8 cellular contexts compared by ENCODE assay signal in genomic region chr14:61456720-61457119, GRCh38.
DNase-seq lines count a peak whose midpoint lies in the region; ATAC-seq and TF ChIP-seq lines count a peak whose summit lies in the region.

No MANE protein-coding gene starts in this region.

- peaks cover 3% of the 10 kb centered on the region for H3K9me3 Mint-ChIP-seq in activated CD4-positive, alpha-beta T cell treated with anti-CD3 and anti-CD28 coated beads for 36 hours (ENCODE audit: low read depth)
- no peaks in the 10 kb centered on the region for H3K9me3 Mint-ChIP-seq in chondrocyte (ENCODE audit: low read depth)

- peak; percentile 80 for TF ChIP-seq CTCF in AG04449 (IDR thresholded peaks at IDR 0.05; ENCODE audit: insufficient read depth, low read length, missing control alignments)
- peak; percentile 95 for TF ChIP-seq CTCF in chondrocyte (IDR thresholded peaks at IDR 0.05)
- TF ChIP-seq CTCF in right lobe of liver (IDR thresholded peaks at IDR 0.05) = peak; percentile 69 to 96 (median 91)

- peak; percentile 46 for ATAC-seq in GM18520 (IDR thresholded peaks at IDR 0.05; ENCODE audit: unreplicated experiment)
- peak; percentile 87 for ATAC-seq in HG03159 (IDR thresholded peaks at IDR 0.05; ENCODE audit: unreplicated experiment)
- peak; percentile 36 for ATAC-seq in activated CD4-positive, alpha-beta T cell treated with anti-CD3 and anti-CD28 coated beads for 36 hours
- ATAC-seq in right lobe of liver = peak; percentile 84 to 88 (median 86)

- intact Hi-C loops in activated CD4-positive, alpha-beta T cell treated with anti-CD3 and anti-CD28 coated beads for 36 hours (cut with DNase I, micrococcal nuclease) = loop anchor here (1.0 to 2.0 kb wide), 2 partner anchors 160 to 381 kb away; no protein-coding TSS in a partner anchor
- intact Hi-C loops in right lobe of liver (cut with DNase I) = loop anchor here in 1 of 2 donors (5.0 kb wide), 1 partner anchor 381 kb away; no protein-coding TSS in a partner anchor

- CTCF ChIA-PET in AG04449 (lab: Yijun Ruan, JAX) = interaction anchor here (0.6 to 5.6 kb wide), 20 partner anchors 9 to 669 kb away, joined by 3 to 113 read pairs (median 4); partner anchors contain the start of gene SNAPC1
- CTCF ChIA-PET in activated CD4-positive, alpha-beta T cell treated with anti-CD3 and anti-CD28 coated beads for 36 hours (lab: Charles Lee) = interaction anchor here (0.6 to 1.5 kb wide), 9 partner anchors 68 to 381 kb away, joined by 3 to 11 read pairs (median 4); no protein-coding TSS in a partner anchor

- H3K36me3 ChIP-seq in right lobe of liver = peaks cover 0 to 10% (median 0%) of the 10 kb centered on the region in 4 donors

- no peaks in the 10 kb centered on the region for H3K4me1 ChIP-seq in right lobe of liver

- H3K4me3 ChIP-seq in AG04449 (ENCODE audit: low read depth, low read length) (no peak overlapping the region), right lobe of liver (no peak overlapping the region)

- no peak overlapping the region for H3K27ac ChIP-seq in right lobe of liver

- no peaks in the 10 kb centered on the region for H3K9me3 ChIP-seq in right lobe of liver

- no peaks in the 10 kb centered on the region for H3K27me3 Mint-ChIP-seq in activated CD4-positive, alpha-beta T cell treated with anti-CD3 and anti-CD28 coated beads for 36 hours
- H3K27me3 Mint-ChIP-seq in chondrocyte (ENCODE audit: low read depth) = no peaks in the 10 kb centered on the region

- POLR2A ChIA-PET in AG04449 (lab: Yijun Ruan, JAX) = no interaction called here
- POLR2A ChIA-PET in activated CD4-positive, alpha-beta T cell treated with anti-CD3 and anti-CD28 coated beads for 36 hours (lab: Charles Lee) = no interaction called here

- no peak for DNase-seq in AG04449 (ENCODE audit: low read depth, low spot score)
- peak; percentile 89 for DNase-seq in NCI-H510A treated with DMSO at 0.1 percent for 48 hours (lab: John Stamatoyannopoulos, UW)
- peak; percentile 91 for DNase-seq in activated CD4-positive, alpha-beta T cell treated with anti-CD3 and anti-CD28 coated beads for 36 hours
- no peak for DNase-seq in chondrocyte (ENCODE audit: low spot score)
- DNase-seq in right lobe of liver = peak; percentile 68 to 81 (median 70)
- DNase-seq in stimulated activated CD8-positive, alpha-beta memory T cell treated with anti-CD3 and anti-CD28 coated beads, Interleukin-15, amount 100 ng/mL, for 1 hour (ENCODE audit: low read depth) = peak; percentile 82

- no peak overlapping the region for H3K4me3 Mint-ChIP-seq in activated CD4-positive, alpha-beta T cell treated with anti-CD3 and anti-CD28 coated beads for 36 hours
- no peak overlapping the region for H3K4me3 Mint-ChIP-seq in chondrocyte (ENCODE audit: unreplicated experiment)

- TF ChIP-seq POLR2A in right lobe of liver (IDR thresholded peaks at IDR 0.05) = no peak

- WGBS in right lobe of liver (ENCODE audit: insufficient coverage, low coverage, low lambda C conversion rate, missing lambda C conversion rate) = 26% methylated on average over 12 of the region's 12 CpGs

- H3K4me1 Mint-ChIP-seq in activated CD4-positive, alpha-beta T cell treated with anti-CD3 and anti-CD28 coated beads for 36 hours = peaks cover 85% of the 10 kb centered on the region
- peaks cover 11% of the 10 kb centered on the region for H3K4me1 Mint-ChIP-seq in chondrocyte (ENCODE audit: low read depth)

- peak overlapping the region; percentile 81 for H3K27ac Mint-ChIP-seq in activated CD4-positive, alpha-beta T cell treated with anti-CD3 and anti-CD28 coated beads for 36 hours
- no peak overlapping the region for H3K27ac Mint-ChIP-seq in chondrocyte (ENCODE audit: unreplicated experiment)

- H3K27me3 ChIP-seq in right lobe of liver = no peaks in the 10 kb centered on the region

- H3K36me3 Mint-ChIP-seq in activated CD4-positive, alpha-beta T cell treated with anti-CD3 and anti-CD28 coated beads for 36 hours (ENCODE audit: low read depth) = peaks cover 73% of the 10 kb centered on the region
- H3K36me3 Mint-ChIP-seq in chondrocyte (ENCODE audit: low read depth) = peaks cover 8% of the 10 kb centered on the region

Comparison
In these comparisons a context has a peak if more than half of its experiments do, and no peak if none do; other contexts are left out.
1. DNase-seq: peak in NCI-H510A treated with DMSO at 0.1 percent for 48 hours (single experiment), activated CD4-positive, alpha-beta T cell treated with anti-CD3 and anti-CD28 coated beads for 36 hours (single experiment), right lobe of liver (3 of 3) and stimulated activated CD8-positive, alpha-beta memory T cell treated with anti-CD3 and anti-CD28 coated beads, Interleukin-15, amount 100 ng/mL, for 1 hour (single experiment); none in AG04449 (single experiment) and chondrocyte (single experiment).
2. ATAC-seq: peak in every context shown above with its lines; median percentile 87 in HG03159; 86 in right lobe of liver; 46 in GM18520; 36 in activated CD4-positive, alpha-beta T cell treated with anti-CD3 and anti-CD28 coated beads for 36 hours.
3. Peak in every context shown above with its lines, with median percentiles within 50 percentile points of each other: CTCF ChIP-seq.